ENCODE assay signal across 1 cellular context in the genomic region with DNA sequence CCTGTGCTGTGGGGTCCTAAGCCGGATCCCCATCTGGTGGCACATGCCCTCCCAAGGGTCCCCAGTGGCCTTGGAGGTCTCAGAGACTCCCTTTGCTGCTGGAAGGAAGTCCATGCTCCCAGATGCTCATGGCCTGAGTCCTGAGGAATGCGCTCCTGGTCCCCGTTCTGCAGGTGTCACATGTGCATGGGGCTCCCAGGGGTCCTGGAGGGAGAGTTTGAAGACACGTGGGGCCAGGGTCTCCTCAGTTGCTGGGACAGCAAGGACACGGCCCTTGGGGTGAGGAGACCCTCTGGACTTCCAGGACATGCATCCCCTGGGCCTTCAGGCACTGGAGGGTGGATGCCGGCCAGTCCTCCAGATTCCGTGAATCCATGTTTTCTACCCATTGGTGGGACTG.
TF ChIP-seq lines count a peak whose summit lies in the region.

No MANE protein-coding gene starts in this region.

TF ChIP-seq in HepG2, 621 proteins besides CTCF, POLR2A, EP300 and RAD21:
- peak; percentile 49 for TF ChIP-seq MNT (IDR thresholded peaks at IDR 0.05)
- TF ChIP-seq ZNF672 (CRISPR knock-in tag; IDR thresholded peaks at IDR 0.05) = no peak
- TF ChIP-seq, protein P1, sequence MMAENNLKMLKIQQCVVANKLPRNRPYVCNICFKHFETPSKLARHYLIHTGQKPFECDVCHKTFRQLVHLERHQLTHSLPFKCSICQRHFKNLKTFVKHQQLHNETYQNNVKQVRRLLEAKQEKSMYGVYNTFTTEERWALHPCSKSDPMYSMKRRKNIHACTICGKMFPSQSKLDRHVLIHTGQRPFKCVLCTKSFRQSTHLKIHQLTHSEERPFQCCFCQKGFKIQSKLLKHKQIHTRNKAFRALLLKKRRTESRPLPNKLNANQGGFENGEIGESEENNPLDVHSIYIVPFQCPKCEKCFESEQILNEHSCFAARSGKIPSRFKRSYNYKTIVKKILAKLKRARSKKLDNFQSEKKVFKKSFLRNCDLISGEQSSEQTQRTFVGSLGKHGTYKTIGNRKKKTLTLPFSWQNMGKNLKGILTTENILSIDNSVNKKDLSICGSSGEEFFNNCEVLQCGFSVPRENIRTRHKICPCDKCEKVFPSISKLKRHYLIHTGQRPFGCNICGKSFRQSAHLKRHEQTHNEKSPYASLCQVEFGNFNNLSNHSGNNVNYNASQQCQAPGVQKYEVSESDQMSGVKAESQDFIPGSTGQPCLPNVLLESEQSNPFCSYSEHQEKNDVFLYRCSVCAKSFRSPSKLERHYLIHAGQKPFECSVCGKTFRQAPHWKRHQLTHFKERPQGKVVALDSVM (CRISPR knock-in tag; IDR thresholded peaks at IDR 0.05) = no peak
